ENCODE assay signal across 3 cellular contexts in genomic region chr22:36075230-36075629, GRCh38.
"Had no signal": no experiment of that assay in that cellular context is flagged by ENCODE, and none has a peak within 500 bp of the region (broad histone marks: within the 10 kb centered on the region; RNA-seq: fewer than 3 reads in every experiment).

No MANE protein-coding gene starts in this region.

- H3K4me3 ChIP-seq: GM12878 had no signal

- DNase-seq: GDM1, GF-D8 had no signal

- ATAC-seq: GM12878 had no signal
